In the genomic region with DNA sequence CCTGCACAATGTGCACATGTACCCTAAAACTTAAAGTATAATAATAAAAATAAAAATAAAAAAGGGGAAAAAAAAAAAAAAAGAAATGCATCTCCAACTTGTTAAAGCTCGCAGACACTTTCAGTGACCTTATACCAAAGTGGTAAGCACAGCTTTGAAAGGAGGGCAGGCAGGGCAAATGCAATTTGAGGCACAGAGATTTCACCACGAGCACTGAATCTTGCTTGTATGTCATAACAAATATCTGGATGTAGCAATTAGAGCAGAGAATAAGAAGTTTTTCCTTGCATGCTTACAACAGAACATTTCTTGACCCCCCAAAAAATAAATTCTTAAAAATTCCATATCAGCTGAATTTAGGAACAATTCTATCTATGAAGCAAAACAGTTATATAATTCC, we compare ENCODE assay signal across 23 cellular contexts.
"Had no signal": no experiment of that assay in that cellular context is flagged by ENCODE, and none has a peak within 500 bp of the region (broad histone marks: within the 10 kb centered on the region; RNA-seq: fewer than 3 reads in every experiment).

No MANE protein-coding gene starts in this region.

- ATAC-seq: activated CD8-positive, alpha-beta memory T cell treated with anti-CD3 and anti-CD28 coated beads, Interleukin-2, amount 10 ng/mL, durations not matched to agents 7 days and 5 days; T-helper 17 cell had no signal

- H3K9me3 Mint-ChIP-seq: activated B cell treated with CpG ODN at 0.5 μM for 24 hours; activated CD4-positive, alpha-beta T cell treated with anti-CD3 and anti-CD28 coated beads, Interleukin-2, amount 10 ng/mL, durations not matched to agents 24 days and 14 days; activated naive CD4-positive, alpha-beta T cell treated with anti-CD3 and anti-CD28 coated beads, Interleukin-2, amount 50 U/mL, for 24 hours; activated T-cell treated with anti-CD3 and anti-CD28 coated beads, Interleukin-2, amount 50 U/mL, for 24 hours; activated T-helper 1 cell treated with anti-CD3 and anti-CD28 coated beads, Interleukin-12 subunit alpha, Interleukin-12 subunit beta, Interleukin-2, Interleukin-4 antibody, amounts not matched to agents 30 ng/mL and 10 ng/mL and 1 ng/mL, durations not matched to agents 14 hours and 24 hours and 36 hours had no signal

- H3K27me3 Mint-ChIP-seq: activated B cell treated with CpG ODN at 0.5 μM for 24 hours; activated CD4-positive, alpha-beta T cell treated with anti-CD3 and anti-CD28 coated beads, Interleukin-2, amount 10 ng/mL, durations not matched to agents 24 days and 14 days; activated naive CD4-positive, alpha-beta T cell treated with anti-CD3 and anti-CD28 coated beads, Interleukin-2, amount 50 U/mL, for 24 hours; activated T-cell treated with anti-CD3 and anti-CD28 coated beads, Interleukin-2, amount 50 U/mL, for 24 hours; brain; T-helper 17 cell had no signal

- DNase-seq: activated B cell treated with CpG ODN at 0.5 μM for 24 hours; activated CD4-positive, alpha-beta T cell treated with anti-CD3 and anti-CD28 coated beads for 1 hour; activated CD4-positive, alpha-beta T cell treated with anti-CD3 and anti-CD28 coated beads, Interleukin-2, amount 10 ng/mL, durations not matched to agents 24 days and 14 days; activated CD4-positive, alpha-beta T cell treated with anti-CD3 and anti-CD28 coated beads, Interleukin-2, amount 50 U/mL, for 48 hours; activated CD8-positive, alpha-beta memory T cell treated with anti-CD3 and anti-CD28 coated beads, Interleukin-2, amount 10 ng/mL, durations not matched to agents 7 days and 5 days; activated effector memory CD4-positive, alpha-beta T cell treated with Interleukin-2 at 50 U/mL for 16 hours; activated naive CD4-positive, alpha-beta T cell; activated T-cell treated with anti-CD3 and anti-CD28 coated beads, Interleukin-2, amount 50 U/mL, for 24 hours; amygdala; KG1; NCI-H1092; NCI-H1417; NCI-H1930; NCI-H2107; NCI-H510A treated with DMSO at 0.1 percent for 48 hours; NCI-H69; PC-9; SHP77 treated with DMSO at 0.1 percent for 48 hours; T-helper 17 cell; T-helper 9 cell had no signal

- H2AFZ ChIP-seq: PC-9 had no signal

- H3K36me3 Mint-ChIP-seq: activated CD8-positive, alpha-beta memory T cell treated with anti-CD3 and anti-CD28 coated beads, Interleukin-2, amount 10 ng/mL, durations not matched to agents 7 days and 5 days; activated naive CD4-positive, alpha-beta T cell treated with anti-CD3 and anti-CD28 coated beads, Interleukin-2, amount 50 U/mL, for 24 hours had no signal

- H3K4me3 Mint-ChIP-seq: activated B cell treated with CpG ODN at 0.5 μM for 24 hours; activated CD4-positive, alpha-beta T cell treated with anti-CD3 and anti-CD28 coated beads, Interleukin-2, amount 10 ng/mL, durations not matched to agents 24 days and 14 days; activated CD8-positive, alpha-beta memory T cell treated with anti-CD3 and anti-CD28 coated beads, Interleukin-2, amount 10 ng/mL, durations not matched to agents 7 days and 5 days; activated naive CD4-positive, alpha-beta T cell treated with anti-CD3 and anti-CD28 coated beads, Interleukin-2, amount 50 U/mL, for 24 hours; activated T-cell treated with anti-CD3 and anti-CD28 coated beads, Interleukin-2, amount 50 U/mL, for 24 hours; activated T-helper 1 cell treated with anti-CD3 and anti-CD28 coated beads, Interleukin-12 subunit alpha, Interleukin-12 subunit beta, Interleukin-2, Interleukin-4 antibody, amounts not matched to agents 30 ng/mL and 10 ng/mL and 1 ng/mL, durations not matched to agents 14 hours and 24 hours and 36 hours; brain; T-helper 17 cell had no signal

- H3K27ac ChIP-seq: PC-9 had no signal

- H3K4me2 ChIP-seq: PC-9 had no signal

- H3K4me1 Mint-ChIP-seq: activated B cell treated with CpG ODN at 0.5 μM for 24 hours; activated CD4-positive, alpha-beta T cell treated with anti-CD3 and anti-CD28 coated beads, Interleukin-2, amount 10 ng/mL, durations not matched to agents 24 days and 14 days; activated CD8-positive, alpha-beta memory T cell treated with anti-CD3 and anti-CD28 coated beads, Interleukin-2, amount 10 ng/mL, durations not matched to agents 7 days and 5 days; activated naive CD4-positive, alpha-beta T cell treated with anti-CD3 and anti-CD28 coated beads, Interleukin-2, amount 50 U/mL, for 24 hours; T-helper 17 cell had no signal

- H3K4me3 ChIP-seq: PC-9 had no signal

- H3K27ac Mint-ChIP-seq: activated B cell treated with CpG ODN at 0.5 μM for 24 hours; activated CD4-positive, alpha-beta T cell treated with anti-CD3 and anti-CD28 coated beads, Interleukin-2, amount 10 ng/mL, durations not matched to agents 24 days and 14 days; activated CD8-positive, alpha-beta memory T cell treated with anti-CD3 and anti-CD28 coated beads, Interleukin-2, amount 10 ng/mL, durations not matched to agents 7 days and 5 days; activated naive CD4-positive, alpha-beta T cell treated with anti-CD3 and anti-CD28 coated beads, Interleukin-2, amount 50 U/mL, for 24 hours; activated T-cell treated with anti-CD3 and anti-CD28 coated beads, Interleukin-2, amount 50 U/mL, for 24 hours; activated T-helper 1 cell treated with anti-CD3 and anti-CD28 coated beads, Interleukin-12 subunit alpha, Interleukin-12 subunit beta, Interleukin-2, Interleukin-4 antibody, amounts not matched to agents 30 ng/mL and 10 ng/mL and 1 ng/mL, durations not matched to agents 14 hours and 24 hours and 36 hours; T-helper 17 cell had no signal
